Comparison of ENCODE assay signal across 1 cellular context in the genomic region with DNA sequence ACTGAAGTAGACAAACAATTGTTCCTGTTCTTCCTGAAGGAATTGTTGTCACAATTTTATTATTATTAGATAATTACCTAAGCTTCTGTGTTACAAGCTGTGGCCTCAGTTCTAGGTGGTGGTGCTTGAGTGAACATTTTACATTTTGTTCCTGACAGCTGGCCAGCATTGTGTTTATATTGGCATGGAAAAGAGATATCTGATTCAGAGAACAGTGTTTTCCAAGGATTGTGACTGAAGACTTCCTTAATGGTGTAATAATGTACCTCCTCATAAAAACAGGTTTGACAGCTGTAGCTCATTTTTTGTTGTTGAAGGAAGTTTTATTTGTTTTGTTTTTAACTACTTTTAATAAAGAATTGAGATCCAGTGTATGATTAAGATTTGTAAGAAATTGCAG.
TF ChIP-seq lines count a peak whose summit lies in the region.

No MANE protein-coding gene starts in this region.

TF ChIP-seq in liver, 16 proteins besides CTCF, POLR2A, EP300 and RAD21 (continued from another document):
- TF ChIP-seq MAX (IDR thresholded peaks at IDR 0.05) (no peak), GABPA (IDR thresholded peaks at IDR 0.05 in 1 of 2, conservative IDR thresholded peaks at IDR 0.05 in 1 of 2) (no peak), TAF1 (conservative IDR thresholded peaks at IDR 0.05) (no peak), JUND (IDR thresholded peaks at IDR 0.05) (peak; percentile 38 to 50), RXRA (IDR thresholded peaks at IDR 0.05) (peak in 1 of 2 donors; percentile 18), FOXA2 (IDR thresholded peaks at IDR 0.05) (peak; percentile 72)
- TF ChIP-seq, protein P1, sequence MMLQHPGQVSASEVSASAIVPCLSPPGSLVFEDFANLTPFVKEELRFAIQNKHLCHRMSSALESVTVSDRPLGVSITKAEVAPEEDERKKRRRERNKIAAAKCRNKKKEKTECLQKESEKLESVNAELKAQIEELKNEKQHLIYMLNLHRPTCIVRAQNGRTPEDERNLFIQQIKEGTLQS (IDR thresholded peaks at IDR 0.05), result no peak
- TF ChIP-seq, protein P2, sequence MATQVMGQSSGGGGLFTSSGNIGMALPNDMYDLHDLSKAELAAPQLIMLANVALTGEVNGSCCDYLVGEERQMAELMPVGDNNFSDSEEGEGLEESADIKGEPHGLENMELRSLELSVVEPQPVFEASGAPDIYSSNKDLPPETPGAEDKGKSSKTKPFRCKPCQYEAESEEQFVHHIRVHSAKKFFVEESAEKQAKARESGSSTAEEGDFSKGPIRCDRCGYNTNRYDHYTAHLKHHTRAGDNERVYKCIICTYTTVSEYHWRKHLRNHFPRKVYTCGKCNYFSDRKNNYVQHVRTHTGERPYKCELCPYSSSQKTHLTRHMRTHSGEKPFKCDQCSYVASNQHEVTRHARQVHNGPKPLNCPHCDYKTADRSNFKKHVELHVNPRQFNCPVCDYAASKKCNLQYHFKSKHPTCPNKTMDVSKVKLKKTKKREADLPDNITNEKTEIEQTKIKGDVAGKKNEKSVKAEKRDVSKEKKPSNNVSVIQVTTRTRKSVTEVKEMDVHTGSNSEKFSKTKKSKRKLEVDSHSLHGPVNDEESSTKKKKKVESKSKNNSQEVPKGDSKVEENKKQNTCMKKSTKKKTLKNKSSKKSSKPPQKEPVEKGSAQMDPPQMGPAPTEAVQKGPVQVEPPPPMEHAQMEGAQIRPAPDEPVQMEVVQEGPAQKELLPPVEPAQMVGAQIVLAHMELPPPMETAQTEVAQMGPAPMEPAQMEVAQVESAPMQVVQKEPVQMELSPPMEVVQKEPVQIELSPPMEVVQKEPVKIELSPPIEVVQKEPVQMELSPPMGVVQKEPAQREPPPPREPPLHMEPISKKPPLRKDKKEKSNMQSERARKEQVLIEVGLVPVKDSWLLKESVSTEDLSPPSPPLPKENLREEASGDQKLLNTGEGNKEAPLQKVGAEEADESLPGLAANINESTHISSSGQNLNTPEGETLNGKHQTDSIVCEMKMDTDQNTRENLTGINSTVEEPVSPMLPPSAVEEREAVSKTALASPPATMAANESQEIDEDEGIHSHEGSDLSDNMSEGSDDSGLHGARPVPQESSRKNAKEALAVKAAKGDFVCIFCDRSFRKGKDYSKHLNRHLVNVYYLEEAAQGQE (IDR thresholded peaks at IDR 0.05), result no peak
